In the genomic region with DNA sequence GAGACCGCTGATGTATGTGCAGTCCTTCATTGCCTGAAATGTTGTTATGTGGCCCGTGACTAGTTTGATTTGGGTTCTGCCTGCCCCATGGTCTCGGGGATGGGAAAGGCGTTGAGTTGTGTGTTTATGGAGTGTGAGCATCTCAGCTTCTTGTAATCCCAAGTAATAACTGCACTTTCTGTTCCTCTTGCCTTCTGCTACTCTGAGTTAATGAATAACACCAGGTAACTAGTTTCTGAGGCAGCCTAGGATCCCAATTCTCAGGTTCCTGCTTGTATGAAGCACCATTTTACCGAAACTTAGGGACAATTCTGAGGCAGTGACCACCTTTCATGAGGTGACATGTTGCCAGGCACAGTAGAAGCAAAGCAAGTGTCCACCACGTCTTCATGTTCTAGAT, we compare ENCODE assay signal across 1 cellular context.
TF ChIP-seq lines count a peak whose summit lies in the region.

No MANE protein-coding gene starts in this region.

TF ChIP-seq in GM12878, 131 proteins besides CTCF, POLR2A, EP300 and RAD21 (continued from another document):
- TF ChIP-seq BHLHE40 (IDR thresholded peaks at IDR 0.05; ENCODE audit: borderline replicate concordance in 1 of 2, low read depth in 2 of 2, low read length in 1 of 2), result peak in 1 of 2 experiments; percentile 43; a peak in 1 of 4 replicates
- TF ChIP-seq KAT2A (conservative IDR thresholded peaks at IDR 0.05; ENCODE audit: control insufficient read depth, low read depth, low read length), result no peak
